Comparison of ENCODE assay signal across 29 cellular contexts in the genomic region with DNA sequence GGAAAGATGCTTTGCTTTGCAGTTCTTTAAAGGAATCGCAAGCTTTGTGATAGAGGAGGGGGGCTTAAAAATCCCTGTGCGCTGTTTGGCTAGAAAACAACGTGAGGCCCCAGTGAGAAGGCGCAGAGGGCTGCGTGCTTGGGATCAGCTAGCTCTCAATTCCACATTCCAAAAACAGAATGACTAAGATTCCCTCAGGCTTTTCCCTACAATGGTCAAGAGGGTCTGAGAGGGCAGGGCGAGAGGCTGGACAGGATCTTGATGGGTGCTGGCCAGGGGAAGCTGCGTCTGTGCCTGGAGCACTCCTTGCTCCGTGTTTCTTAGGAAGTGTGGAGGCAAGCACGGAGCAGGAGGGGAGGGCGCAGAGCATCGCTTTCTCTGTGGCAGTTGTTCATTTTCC.
DNase-seq lines count a peak whose midpoint lies in the region; ATAC-seq and TF ChIP-seq lines count a peak whose summit lies in the region.
"Had no signal": no experiment of that assay in that cellular context is flagged by ENCODE, and none has a peak within 500 bp of the region (broad histone marks: within the 10 kb centered on the region; RNA-seq: fewer than 3 reads in every experiment).

No MANE protein-coding gene starts in this region.

- H3K4ac ChIP-seq in neuronal stem cell (ENCODE audit: low read length): no peak overlapping the region

- no peaks in the 10 kb centered on the region for H4K20me1 ChIP-seq in GM23338 (replicated peaks; ENCODE audit: insufficient read depth)

- H3K79me2 ChIP-seq in GM23338 (replicated peaks; ENCODE audit: insufficient read depth): no peaks in the 10 kb centered on the region

- H3K27ac ChIP-seq in GM23338 (ENCODE audit: low read depth): no peak overlapping the region
- no peak overlapping the region for H3K27ac ChIP-seq in neuronal stem cell (replicated peaks; ENCODE audit: low read length)
- H3K27ac ChIP-seq in heart left ventricle: no peak overlapping the region
- no peak overlapping the region for H3K27ac ChIP-seq in uterus
- H3K27ac ChIP-seq: SJSA1 had no signal

- H3K9me2 ChIP-seq in GM23338 (ENCODE audit: insufficient read depth): 0 out of 2 replicates have a peak, but pooled peaks cover 13% of the 10 kb centered on the region

- H2AFZ ChIP-seq in GM23338 (peak overlapping the region; percentile 57; the same call in 1 of the 2 replicates), neuronal stem cell (ENCODE audit: low read length) (no peak overlapping the region)

- WGBS in neuronal stem cell (ENCODE audit: extremely low coverage in 2 of 2, insufficient read length in 2 of 2, insufficient replicate concordance in 1 of 2), 2 donors: no CpG with 5 or more reads among the region's 11 CpGs
- 84 to 91% (median 89%) methylated on average over 11 of the region's 11 CpGs for whole genome bisulfite sequencing in heart left ventricle, 4 donors

- no peak overlapping the region for H3K23ac ChIP-seq in neuronal stem cell (ENCODE audit: low read depth, low read length, poor library complexity)

- no peaks in the 10 kb centered on the region for H3F3A ChIP-seq in GM23338 (replicated peaks; ENCODE audit: low read depth)

- intact Hi-C loops in heart left ventricle (cut with DNase I) (no loop called here), uterus (cut with DNase I; ENCODE audit: low total_unique reads) (no loop called here)

- no peak overlapping the region for H2AK5ac ChIP-seq in neuronal stem cell (ENCODE audit: low read depth, low read length)

- H3K4me3 Mint-ChIP-seq in GM23338: no peak overlapping the region
- H3K4me3 Mint-ChIP-seq in activated naive CD8-positive, alpha-beta T cell treated with anti-CD3 and anti-CD28 coated beads for 36 hours: no peak overlapping the region
- H3K4me3 Mint-ChIP-seq: CD14-positive monocyte; CD8-positive, alpha-beta memory T cell had no signal

- H3K4me1 ChIP-seq in GM23338 (ENCODE audit: insufficient read depth) (no peaks in the 10 kb centered on the region), neuronal stem cell (ENCODE audit: control insufficient read depth in 2 of 2, insufficient read depth in 1 of 2, low read depth in 1 of 2, low read length in 2 of 2) (no peaks in the 10 kb centered on the region), heart left ventricle (peaks cover 0 to 24% (median 0%) of the 10 kb centered on the region in 12 donors), uterus (no peaks in the 10 kb centered on the region)
- H3K4me1 ChIP-seq: BE2C had no signal

- TF ChIP-seq POLR2A in heart left ventricle (IDR thresholded peaks at IDR 0.05) (no peak), uterus (IDR thresholded peaks at IDR 0.05) (no peak)

- H3K4me2 ChIP-seq in GM23338 (no peak overlapping the region), neuronal stem cell (ENCODE audit: insufficient read depth, low read length, poor library complexity, severe bottlenecking) (no peak overlapping the region)

- H3K9me3 ChIP-seq in neuronal stem cell (replicated peaks in 1 of 2; ENCODE audit: control insufficient read depth in 2 of 2, insufficient read depth in 1 of 2, low read depth in 1 of 2, low read length in 2 of 2): no peaks in the 10 kb centered on the region
- no peaks in the 10 kb centered on the region for H3K9me3 ChIP-seq in heart left ventricle
- H3K9me3 ChIP-seq in uterus: no peaks in the 10 kb centered on the region
- H3K9me3 ChIP-seq: BE2C, SJSA1 had no signal

- peak; percentile 39 for DNase-seq in COLO829 (ENCODE audit: low spot score)
- no peak for DNase-seq in GM23338 (ENCODE audit: low spot score)
- peak; percentile 99 for DNase-seq in RPMI7951 (ENCODE audit: low read depth)
- DNase-seq in neuronal stem cell (ENCODE audit: low spot score): no peak
- no peak for DNase-seq in activated naive CD8-positive, alpha-beta T cell treated with anti-CD3 and anti-CD28 coated beads for 36 hours
- DNase-seq in heart left ventricle: no peak
- DNase-seq in SW 1271 (lab: John Stamatoyannopoulos, UW): no peak
- DNase-seq in uterus: no peak
- DNase-seq: 8988T; ACHN; BE2C; Calu3; CD8-positive, alpha-beta memory T cell; DND-41; GDM1; H7; NCI-H1092; NCI-H1417 treated with DMSO at 0.1 percent for 48 hours; NCI-H187; NCI-H2171 treated with DMSO at 0.1 percent for 48 hours; NCI-H345; NCI-H510A treated with DMSO at 0.1 percent for 48 hours; NCI-H748 treated with DMSO at 0.1 percent for 48 hours; PC-3; Right ventricle myocardium superior; T-helper 1 cell had no signal

- ATAC-seq in GM23338: no peak
- no peak for ATAC-seq in heart left ventricle
- ATAC-seq: GM12878, PC-3 had no signal

- H3K79me1 ChIP-seq in neuronal stem cell (ENCODE audit: low read depth, low read length): no peaks in the 10 kb centered on the region

- H3K14ac ChIP-seq in neuronal stem cell (ENCODE audit: low read length): no peak overlapping the region

- H3K27me3 ChIP-seq in GM23338 (ENCODE audit: insufficient read depth) (no peaks in the 10 kb centered on the region), neuronal stem cell (ENCODE audit: control insufficient read depth in 3 of 3, insufficient read depth in 3 of 3, low read depth in 1 of 3, low read length in 3 of 3) (no peaks in the 10 kb centered on the region), heart left ventricle (no peaks in the 10 kb centered on the region), uterus (no peaks in the 10 kb centered on the region)
- H3K27me3 ChIP-seq: BE2C, SJSA1 had no signal

- H3K4me3 ChIP-seq in GM23338 (no peak overlapping the region), neuronal stem cell (ENCODE audit: low read length in 2 of 2) (no peak overlapping the region), heart left ventricle (no peak overlapping the region), uterus (no peak overlapping the region)
- H3K4me3 ChIP-seq: GM12878, SJSA1 had no signal

- no peaks in the 10 kb centered on the region for H3K27me3 Mint-ChIP-seq in GM23338 (ENCODE audit: insufficient read depth, low read depth, poor library complexity)
- H3K27me3 Mint-ChIP-seq in activated naive CD8-positive, alpha-beta T cell treated with anti-CD3 and anti-CD28 coated beads for 36 hours: no peaks in the 10 kb centered on the region

- no peaks in the 10 kb centered on the region; the same call in 2 of the 3 replicates for H3K9me3 Mint-ChIP-seq in GM23338
- no peaks in the 10 kb centered on the region for H3K9me3 Mint-ChIP-seq in activated naive CD8-positive, alpha-beta T cell treated with anti-CD3 and anti-CD28 coated beads for 36 hours

- H2BK12ac ChIP-seq in neuronal stem cell (ENCODE audit: low read length): no peak overlapping the region

- no peak overlapping the region for H2BK15ac ChIP-seq in neuronal stem cell (ENCODE audit: low read length)

- no peak overlapping the region for H2BK120ac ChIP-seq in neuronal stem cell (ENCODE audit: low read depth, low read length)

- no peak overlapping the region for H4K91ac ChIP-seq in neuronal stem cell (ENCODE audit: low read depth, low read length, poor library complexity)

- H3K18ac ChIP-seq in neuronal stem cell (ENCODE audit: low read length): peak overlapping the region; percentile 49

- no peaks in the 10 kb centered on the region; the same call in 2 of the 3 replicates for H3K4me1 Mint-ChIP-seq in GM23338
- no peaks in the 10 kb centered on the region for H3K4me1 Mint-ChIP-seq in activated naive CD8-positive, alpha-beta T cell treated with anti-CD3 and anti-CD28 coated beads for 36 hours
- H3K4me1 Mint-ChIP-seq: CD8-positive, alpha-beta memory T cell had no signal

- H3K36me3 ChIP-seq in GM23338 (ENCODE audit: insufficient read depth) (no peaks in the 10 kb centered on the region), neuronal stem cell (replicated peaks in 1 of 2; ENCODE audit: control insufficient read depth in 2 of 2, insufficient read depth in 2 of 2, low read length in 2 of 2) (no peaks in the 10 kb centered on the region), heart left ventricle (no peaks in the 10 kb centered on the region), uterus (no peaks in the 10 kb centered on the region)
- H3K36me3 ChIP-seq: BE2C, SJSA1 had no signal

- no peak overlapping the region for H4K8ac ChIP-seq in neuronal stem cell (ENCODE audit: low read depth, low read length)

- no peak overlapping the region for H2BK5ac ChIP-seq in neuronal stem cell (ENCODE audit: low read length)

- H3K36me3 Mint-ChIP-seq in GM23338 (ENCODE audit: low read depth): no peaks in the 10 kb centered on the region
- H3K36me3 Mint-ChIP-seq in activated naive CD8-positive, alpha-beta T cell treated with anti-CD3 and anti-CD28 coated beads for 36 hours: no peaks in the 10 kb centered on the region
- H3K36me3 Mint-ChIP-seq: CD8-positive, alpha-beta memory T cell had no signal

- H3K27ac Mint-ChIP-seq in GM23338: no peak overlapping the region
- H3K27ac Mint-ChIP-seq in activated naive CD8-positive, alpha-beta T cell treated with anti-CD3 and anti-CD28 coated beads for 36 hours: no peak overlapping the region
- H3K27ac Mint-ChIP-seq: CD14-positive monocyte; CD8-positive, alpha-beta memory T cell had no signal

- no peak overlapping the region for H3K9ac ChIP-seq in neuronal stem cell (ENCODE audit: low read depth, low read length, poor library complexity)

- TF ChIP-seq CTCF in GM23338 (conservative IDR thresholded peaks at IDR 0.05; ENCODE audit: low read depth in 2 of 2) (no peak), heart left ventricle (IDR thresholded peaks at IDR 0.05) (no peak), uterus (IDR thresholded peaks at IDR 0.05) (no peak)

TF ChIP-seq in GM23338, 12 proteins besides CTCF, POLR2A, EP300 and RAD21 (continues in another document):
- TF ChIP-seq NANOG (IDR thresholded peaks at IDR 0.05; ENCODE audit: borderline replicate concordance) (no peak), JUNB (IDR thresholded peaks at IDR 0.05; ENCODE audit: unreplicated experiment) (no peak), STAT1 (IDR thresholded peaks at IDR 0.05; ENCODE audit: unreplicated experiment) (no peak), ZNF114 (CRISPR knock-in tag; IDR thresholded peaks at IDR 0.05) (no peak), EZH2 (IDR thresholded peaks at IDR 0.05; ENCODE audit: low read depth, unreplicated experiment) (no peak), CREB1 (CRISPR knock-in tag; IDR thresholded peaks at IDR 0.05; ENCODE audit: low read depth) (no peak)
- TF ChIP-seq, protein P1, sequence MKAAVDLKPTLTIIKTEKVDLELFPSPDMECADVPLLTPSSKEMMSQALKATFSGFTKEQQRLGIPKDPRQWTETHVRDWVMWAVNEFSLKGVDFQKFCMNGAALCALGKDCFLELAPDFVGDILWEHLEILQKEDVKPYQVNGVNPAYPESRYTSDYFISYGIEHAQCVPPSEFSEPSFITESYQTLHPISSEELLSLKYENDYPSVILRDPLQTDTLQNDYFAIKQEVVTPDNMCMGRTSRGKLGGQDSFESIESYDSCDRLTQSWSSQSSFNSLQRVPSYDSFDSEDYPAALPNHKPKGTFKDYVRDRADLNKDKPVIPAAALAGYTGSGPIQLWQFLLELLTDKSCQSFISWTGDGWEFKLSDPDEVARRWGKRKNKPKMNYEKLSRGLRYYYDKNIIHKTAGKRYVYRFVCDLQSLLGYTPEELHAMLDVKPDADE (IDR thresholded peaks at IDR 0.05): no peak

Comparison
In these comparisons a context has a peak if more than half of its experiments do, and no peak if none do; other contexts are left out.
1. DNase-seq: peak in COLO829 (single experiment) and RPMI7951 (single experiment); none in GM23338 (single experiment), neuronal stem cell (single experiment), activated naive CD8-positive, alpha-beta T cell treated with anti-CD3 and anti-CD28 coated beads for 36 hours (single experiment), heart left ventricle (0 of 5), SW 1271 (0 of 2) and uterus (0 of 2).